In the genomic region with DNA sequence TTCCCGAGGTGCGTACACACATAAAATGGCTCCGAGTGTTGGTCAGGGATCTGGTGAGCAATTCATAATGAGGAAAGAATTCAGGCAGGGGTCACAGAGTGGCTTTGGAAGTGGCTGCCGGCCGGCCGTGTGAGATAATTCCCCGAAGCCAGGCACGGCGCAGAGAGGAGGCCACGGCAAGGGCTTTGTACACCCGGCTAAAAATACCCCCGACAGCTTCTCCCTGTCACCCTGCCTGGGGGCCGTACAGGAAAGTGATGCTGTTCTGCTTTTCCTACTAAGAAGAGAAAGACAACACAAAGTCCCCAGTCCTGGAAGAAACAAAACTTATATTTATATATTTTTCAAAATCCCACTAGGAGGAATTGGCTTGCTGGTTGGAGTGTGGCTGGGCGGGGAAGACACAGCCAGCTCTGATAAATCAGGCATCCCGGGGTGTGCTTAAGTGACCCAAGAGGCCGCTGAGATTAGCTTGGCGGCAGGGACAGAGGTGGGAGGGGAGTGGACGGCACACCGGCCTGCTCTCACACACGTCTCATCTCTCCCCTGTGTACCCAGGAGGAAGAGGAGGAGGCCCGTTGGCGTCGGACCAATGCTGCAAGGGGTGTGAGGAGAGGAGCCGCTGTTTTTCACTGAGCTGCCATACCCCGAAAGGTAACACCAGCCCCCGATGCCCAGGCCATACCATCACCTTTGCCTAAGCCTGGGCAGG, we compare ENCODE assay signal across 1 cellular context.
TF ChIP-seq lines count a peak whose summit lies in the region.

No MANE protein-coding gene starts in this region.

TF ChIP-seq in IMR-90, 13 proteins besides CTCF, POLR2A, EP300 and RAD21 (continued from another document):
- TF ChIP-seq SMC3 (IDR thresholded peaks at IDR 0.05; ENCODE audit: low read depth, low read length) (no peak; the same call in 1 of the 2 replicates), RFX5 (IDR thresholded peaks at IDR 0.05; ENCODE audit: low read depth, low read length) (no peak), RCOR1 (IDR thresholded peaks at IDR 0.05; ENCODE audit: insufficient replicate concordance, low read length) (no peak)
